Comparison of ENCODE assay signal across 21 cellular contexts in genomic region chr3:4139462-4140140, GRCh38.
DNase-seq lines count a peak whose midpoint lies in the region; ATAC-seq lines count a peak whose summit lies in the region.
"Had no signal": no experiment of that assay in that cellular context is flagged by ENCODE, and none has a peak within 500 bp of the region (broad histone marks: within the 10 kb centered on the region; RNA-seq: fewer than 3 reads in every experiment).

No MANE protein-coding gene starts in this region.

- no peak overlapping the region for H3K27ac Mint-ChIP-seq in immature natural killer cell
- H3K27ac Mint-ChIP-seq: activated CD8-positive, alpha-beta T cell treated with anti-CD3 and anti-CD28 coated beads for 36 hours; activated naive CD8-positive, alpha-beta T cell treated with anti-CD3 and anti-CD28 coated beads for 36 hours; neural progenitor cell had no signal

- H3K9me3 Mint-ChIP-seq in immature natural killer cell = peaks cover 0 to 10% (median 3%) of the 10 kb centered on the region in 6 donors
- H3K9me3 Mint-ChIP-seq: activated CD8-positive, alpha-beta T cell treated with anti-CD3 and anti-CD28 coated beads for 36 hours had no signal

- no peaks in the 10 kb centered on the region for H3K36me3 Mint-ChIP-seq in immature natural killer cell
- H3K36me3 Mint-ChIP-seq: neural progenitor cell had no signal

- DNase-seq in renal cortical epithelial cell (ENCODE audit: low read depth) = peak; percentile 3
- no peak for DNase-seq in immature natural killer cell
- DNase-seq in activated effector memory CD4-positive, alpha-beta T cell treated with Interleukin-2 at 50 U/mL for 16 hours = no peak
- DNase-seq in activated CD4-positive, alpha-beta T cell treated with anti-CD3 and anti-CD28 coated beads for 48 hours = no peak
- DNase-seq: activated CD8-positive, alpha-beta T cell treated with anti-CD3 and anti-CD28 coated beads for 36 hours; activated naive CD8-positive, alpha-beta T cell treated with anti-CD3 and anti-CD28 coated beads for 36 hours; caudate nucleus; kidney glomerular epithelial cell; NCI-H2107; NCI-H510A; PC-3; SHP77 treated with DMSO at 0.1 percent for 48 hours; sigmoid colon; stimulated activated CD8-positive, alpha-beta memory T cell treated with anti-CD3 and anti-CD28 coated beads, Interleukin-4, amount 100 ng/mL, for 48 hours; stomach had no signal

- H3K4me3 Mint-ChIP-seq in immature natural killer cell = no peak overlapping the region
- H3K4me3 Mint-ChIP-seq: activated CD8-positive, alpha-beta T cell treated with anti-CD3 and anti-CD28 coated beads for 36 hours; activated naive CD8-positive, alpha-beta T cell treated with anti-CD3 and anti-CD28 coated beads for 36 hours; neural progenitor cell had no signal

- no peaks in the 10 kb centered on the region for H3K4me1 Mint-ChIP-seq in immature natural killer cell
- H3K4me1 Mint-ChIP-seq: activated naive CD8-positive, alpha-beta T cell treated with anti-CD3 and anti-CD28 coated beads for 36 hours; neural progenitor cell had no signal

- no peaks in the 10 kb centered on the region for H3K27me3 Mint-ChIP-seq in immature natural killer cell (ENCODE audit: low read depth in 3 of 3)
- H3K27me3 Mint-ChIP-seq: activated CD8-positive, alpha-beta T cell treated with anti-CD3 and anti-CD28 coated beads for 36 hours; activated naive CD8-positive, alpha-beta T cell treated with anti-CD3 and anti-CD28 coated beads for 36 hours had no signal

- ATAC-seq in GM18873 (IDR thresholded peaks at IDR 0.05; ENCODE audit: low FRiP score, unreplicated experiment) (peak; percentile 76), HG02840 (IDR thresholded peaks at IDR 0.05; ENCODE audit: low FRiP score, unreplicated experiment) (peak; percentile 58), HG03571 (IDR thresholded peaks at IDR 0.05; ENCODE audit: unreplicated experiment) (peak; percentile 57), GM18868 (IDR thresholded peaks at IDR 0.05; ENCODE audit: unreplicated experiment) (no peak)
- ATAC-seq: activated CD8-positive, alpha-beta T cell treated with anti-CD3 and anti-CD28 coated beads for 36 hours; K562; PC-3 had no signal
